Comparison of ENCODE assay signal across 13 cellular contexts in genomic region chr5:137453476-137454080, GRCh38. TPM values are rescaled to one million over a fixed set of nuclear protein-coding genes. Genes with fewer than 3 reads are reported as not detected.
DNase-seq lines count a peak whose midpoint lies in the region; TF ChIP-seq lines count a peak whose summit lies in the region.
"Had no signal": no experiment of that assay in that cellular context is flagged by ENCODE, and none has a peak within 500 bp of the region (broad histone marks: within the 10 kb centered on the region; RNA-seq: fewer than 3 reads in every experiment).

No MANE protein-coding gene starts in this region.

- 47 to 56% methylated on average over 6 of the region's 6 CpGs for WGBS in testis, 2 donors

- no peak for TF ChIP-seq POLR2A in testis (IDR thresholded peaks at IDR 0.05)

- no peaks in the 10 kb centered on the region for H3K9me3 ChIP-seq in testis
- H3K9me3 ChIP-seq: adrenal gland; BLaER1 treated with 17β-estradiol and CSF1 and Interleukin-3, amounts not matched to agents 10 nM and 100 nM; thoracic aorta had no signal

- intact Hi-C loops in testis (cut with DNase I; ENCODE audit: low total_unique reads): no loop called here

- no peak overlapping the region for H3K4me3 ChIP-seq in testis
- H3K4me3 ChIP-seq: adrenal gland; BLaER1 treated with 17β-estradiol and CSF1 and Interleukin-3, amounts not matched to agents 10 nM and 100 nM; thoracic aorta had no signal

- H3K27me3 ChIP-seq in testis: no peaks in the 10 kb centered on the region
- H3K27me3 ChIP-seq: adrenal gland; BLaER1 treated with 17β-estradiol and CSF1 and Interleukin-3, amounts not matched to agents 10 nM and 100 nM had no signal

- no peaks in the 10 kb centered on the region for H3K4me1 ChIP-seq in testis
- H3K4me1 ChIP-seq: adrenal gland; BLaER1 treated with 17β-estradiol and CSF1 and Interleukin-3, amounts not matched to agents 10 nM and 100 nM had no signal

- no peak for TF ChIP-seq CTCF in testis (IDR thresholded peaks at IDR 0.05)

- DNase-seq in A172 (ENCODE audit: low spot score) (peak; percentile 63), HT-29 (ENCODE audit: low spot score) (peak; percentile 72), SW480 (ENCODE audit: low spot score) (peak; percentile 65), foreskin melanocyte (peak; percentile 8), NCI-H2081 (lab: John Stamatoyannopoulos, UW) (no peak), HuH-7 (ENCODE audit: low spot score) (no peak), NCI-H2029 treated with DMSO at 0.1 percent for 48 hours (lab: John Stamatoyannopoulos, UW) (no peak), testis (no peak)
- DNase-seq: activated B cell treated with CpG ODN at 0.5 μM for 24 hours, NCI-H2107 had no signal

- H3K27ac ChIP-seq in testis: no peak overlapping the region
- H3K27ac ChIP-seq: adrenal gland; BLaER1 treated with 17β-estradiol and CSF1 and Interleukin-3, amounts not matched to agents 10 nM and 100 nM; thoracic aorta had no signal

- H3K36me3 ChIP-seq in testis (ENCODE audit: low read depth, missing control alignments): no peaks in the 10 kb centered on the region
- H3K36me3 ChIP-seq: adrenal gland; BLaER1 treated with 17β-estradiol and CSF1 and Interleukin-3, amounts not matched to agents 10 nM and 100 nM; thoracic aorta had no signal

RNA-seq across cellular contexts. Expression of gene SPOCK1, which starts 45.5 kb away (rescaled TPM):
- 4.5 and 6.5 TPM in 2 replicates for total RNA-seq in A172 (2014; rRNA removed; shearing (Covaris generic))
- not detected in 2 replicates for total RNA-seq in HT-29 (2014; rRNA removed; shearing (Covaris generic))
- 100 to 1,000 TPM in 1 of 2 donors, 10 to 100 TPM in 1; 63.8 to 111 TPM for total RNA-seq in testis
- polyA plus RNA-seq in testis (ENCODE audit: insufficient read depth, low read depth, low replicate concordance): 101 TPM
- total RNA-seq: activated B cell treated with CpG ODN at 0.5 μM for 24 hours had no signal

Comparison
In these comparisons a context has a peak if more than half of its experiments do, and no peak if none do; other contexts are left out.
1. DNase-seq: peak in A172 (single experiment), HT-29 (single experiment), SW480 (single experiment) and foreskin melanocyte (single experiment); none in NCI-H2081 (0 of 2), HuH-7 (single experiment), NCI-H2029 treated with DMSO at 0.1 percent for 48 hours (single experiment) and testis (single experiment).